ENCODE assay signal across 12 cellular contexts in the genomic region with DNA sequence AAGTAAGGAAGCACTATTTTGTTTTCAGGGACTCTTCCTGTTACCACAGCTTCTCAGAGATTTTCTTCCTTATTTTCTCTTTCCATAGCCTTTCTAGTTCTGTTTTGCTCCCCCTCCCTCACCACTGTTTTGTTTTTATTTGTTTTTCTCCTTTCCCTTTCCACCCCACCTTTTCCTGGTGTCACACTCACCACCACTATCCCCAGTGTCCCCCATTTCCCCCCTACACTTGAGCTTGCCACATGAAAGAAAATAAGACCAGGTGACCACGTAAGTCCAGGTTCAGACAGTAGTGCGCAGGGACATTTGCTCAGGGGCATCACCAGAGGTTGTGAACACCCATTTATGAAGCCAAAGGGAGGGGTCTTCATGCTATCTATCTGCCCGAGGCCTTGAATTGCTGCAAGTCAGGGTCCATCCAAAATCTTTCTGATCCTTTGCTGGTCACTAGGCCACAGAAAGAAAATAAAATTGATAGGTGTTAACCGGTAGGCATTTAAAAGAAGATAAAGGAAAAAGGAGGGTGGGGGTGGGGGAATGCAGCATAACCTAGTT. TPM values are rescaled to one million over a fixed set of nuclear protein-coding genes. Genes with fewer than 3 reads are reported as not detected.
DNase-seq lines count a peak whose midpoint lies in the region; ATAC-seq and TF ChIP-seq lines count a peak whose summit lies in the region.
"Had no signal": no experiment of that assay in that cellular context is flagged by ENCODE, and none has a peak within 500 bp of the region (broad histone marks: within the 10 kb centered on the region; RNA-seq: fewer than 3 reads in every experiment).

No MANE protein-coding gene starts in this region.

- H2BK20ac ChIP-seq in IMR-90 (ENCODE audit: low read depth, low read length), result no peak overlapping the region

- H3K27me3 ChIP-seq in IMR-90 (ENCODE audit: control insufficient read depth, insufficient read depth, low read length) (no peaks in the 10 kb centered on the region), ascending aorta (no peaks in the 10 kb centered on the region)
- H3K27me3 ChIP-seq: cardiac muscle cell had no signal

- CTCF ChIA-PET in IMR-90 (lab: Yijun Ruan, JAX), result no interaction called here

- H2BK5ac ChIP-seq in IMR-90 (ENCODE audit: low read depth, low read length, poor library complexity, severe bottlenecking), result no peak overlapping the region

- no peak overlapping the region for H3K56ac ChIP-seq in IMR-90 (ENCODE audit: extremely low read depth, insufficient read depth, low read length)

- peak overlapping the region; percentile 98 for H3K4me3 Mint-ChIP-seq in activated T-cell treated with anti-CD3 and anti-CD28 coated beads, Interleukin-2, amount 50 U/mL, for 4 hours
- peak overlapping the region; percentile 97 for H3K4me3 Mint-ChIP-seq in stimulated activated effector memory CD8-positive, alpha-beta T cell treated with anti-CD3 and anti-CD28 coated beads, Interleukin-12 subunit alpha, Interleukin-12 subunit beta, amount 100 ng/mL, for 72 hours

- H3K4me2 ChIP-seq in IMR-90 (ENCODE audit: low read depth, low read length), result no peak overlapping the region; the same call in 1 of the 2 replicates

- POLR2A ChIA-PET in IMR-90 (lab: Charles Lee; ENCODE audit: unreplicated experiment), result no interaction called here

- dilution Hi-C loops in IMR-90 (cut with HindIII; ENCODE audit: low sequenced_read_pairs, unreplicated experiment), result no loop called here

- H3K4ac ChIP-seq in IMR-90 (ENCODE audit: low read depth, low read length), result peak overlapping the region; percentile 32; the same call in 1 of the 2 replicates

- BruUV-seq in IMR-90 (replicated peaks; lab: Mats Ljungman, UMichigan), result no TSS peak

- H3K27ac Mint-ChIP-seq in stimulated activated effector memory CD8-positive, alpha-beta T cell treated with anti-CD3 and anti-CD28 coated beads, Interleukin-12 subunit alpha, Interleukin-12 subunit beta, amount 100 ng/mL, for 72 hours, result peak overlapping the region; percentile 97

- H3K79me1 ChIP-seq in IMR-90 (ENCODE audit: low read depth in 1 of 2, low read length in 2 of 2), result peaks cover 9 to 36% of the 10 kb centered on the region in 2 experiments; a peak in 3 of 4 replicates

- no peak overlapping the region; the same call in 1 of the 2 replicates for H4K91ac ChIP-seq in IMR-90 (ENCODE audit: insufficient read depth, low read depth, low read length)

- H4K5ac ChIP-seq in IMR-90 (ENCODE audit: low read depth, low read length), result no peak overlapping the region

- no peak for ATAC-seq in activated T-cell treated with anti-CD3 and anti-CD28 coated beads, Interleukin-2, amount 50 U/mL, for 4 hours
- ATAC-seq in IMR-90 (ENCODE audit: low read depth) (no peak), GM21717 (IDR thresholded peaks at IDR 0.05; ENCODE audit: unreplicated experiment) (no peak), GM19035 (IDR thresholded peaks at IDR 0.05; ENCODE audit: unreplicated experiment) (no peak)
- ATAC-seq in stimulated activated effector memory CD8-positive, alpha-beta T cell treated with anti-CD3 and anti-CD28 coated beads, Interleukin-12 subunit alpha, Interleukin-12 subunit beta, amount 100 ng/mL, for 72 hours, result no peak

- H3K18ac ChIP-seq in IMR-90 (ENCODE audit: low read depth, low read length), result no peak overlapping the region; the same call in 1 of the 2 replicates

- 100% methylated on average over 1 of the region's 4 CpGs; no CpG with 5 or more reads in 1 of the 2 experiments for WGBS in IMR-90 (ENCODE audit: extremely low coverage in 2 of 2, insufficient read length in 1 of 2), 2 experiments

- H3K9me3 Mint-ChIP-seq in activated T-cell treated with anti-CD3 and anti-CD28 coated beads, Interleukin-2, amount 50 U/mL, for 4 hours, result no peaks in the 10 kb centered on the region
- peaks cover 5% of the 10 kb centered on the region for H3K9me3 Mint-ChIP-seq in stimulated activated effector memory CD8-positive, alpha-beta T cell treated with anti-CD3 and anti-CD28 coated beads, Interleukin-12 subunit alpha, Interleukin-12 subunit beta, amount 100 ng/mL, for 72 hours

- peak overlapping the region in 1 of 2 experiments; percentile 12; a peak in 1 of 4 replicates for H4K8ac ChIP-seq in IMR-90 (ENCODE audit: low read depth in 2 of 2, low read length in 2 of 2)

- no peaks in the 10 kb centered on the region; the same call in 1 of the 2 replicates for H3K36me3 ChIP-seq in IMR-90 (ENCODE audit: control insufficient read depth, insufficient read depth, low read length)
- no peaks in the 10 kb centered on the region for H3K36me3 ChIP-seq in ascending aorta
- H3K36me3 ChIP-seq: cardiac muscle cell, neutrophil had no signal

- DNase-seq in activated T-cell treated with anti-CD3 and anti-CD28 coated beads, Interleukin-2, amount 50 U/mL, for 4 hours, result no peak
- no peak for DNase-seq in activated T-cell treated with anti-CD3 and anti-CD28 coated beads, Interleukin-2, amount 50 U/mL, for 1 hour
- DNase-seq in IMR-90 (no peak), ascending aorta (ENCODE audit: low spot score in 2 of 2) (no peak), NCI-H2171 (lab: John Stamatoyannopoulos, UW) (no peak)
- no peak for DNase-seq in stimulated activated effector memory CD8-positive, alpha-beta T cell treated with anti-CD3 and anti-CD28 coated beads, Interleukin-12 subunit alpha, Interleukin-12 subunit beta, amount 100 ng/mL, for 72 hours (ENCODE audit: low spot score in 2 of 2)
- DNase-seq: SIG-M5; stimulated activated CD4-positive, alpha-beta T cell treated with anti-CD3 and anti-CD28 coated beads, Interleukin-1b, Interleukin-23, amount 100 ng/mL, for 48 hours had no signal

- H2BK120ac ChIP-seq in IMR-90 (ENCODE audit: low read depth, low read length), result 0 out of 2 replicates have a peak overlapping the region, but pooled peaks have one; percentile 38

- peaks cover 4% of the 10 kb centered on the region for H3K9me1 ChIP-seq in IMR-90 (ENCODE audit: insufficient read depth, low read length)

- peaks cover 58% of the 10 kb centered on the region for H3K4me1 Mint-ChIP-seq in activated T-cell treated with anti-CD3 and anti-CD28 coated beads, Interleukin-2, amount 50 U/mL, for 4 hours (ENCODE audit: low read depth)
- peaks cover 79% of the 10 kb centered on the region for H3K4me1 Mint-ChIP-seq in stimulated activated effector memory CD8-positive, alpha-beta T cell treated with anti-CD3 and anti-CD28 coated beads, Interleukin-12 subunit alpha, Interleukin-12 subunit beta, amount 100 ng/mL, for 72 hours

- no peak overlapping the region; the same call in none of the 2 replicates for H2AK5ac ChIP-seq in IMR-90 (ENCODE audit: low read depth, low read length)

- H3K27me3 Mint-ChIP-seq in activated T-cell treated with anti-CD3 and anti-CD28 coated beads, Interleukin-2, amount 50 U/mL, for 4 hours (ENCODE audit: low read depth), result no peaks in the 10 kb centered on the region

- H3K4me3 ChIP-seq in IMR-90 (ENCODE audit: insufficient read depth, low read depth, low read length), result no peak overlapping the region
- peak overlapping the region in 1 of 2 donors; percentile 95 for H3K4me3 ChIP-seq in ascending aorta
- H3K4me3 ChIP-seq: cardiac muscle cell had no signal

- H2AFZ ChIP-seq in IMR-90 (replicated peaks; ENCODE audit: low read length, poor library complexity), result no peak overlapping the region

- intact Hi-C loops in IMR-90 (cut with micrococcal nuclease), result loop anchor here (5.0 kb wide), 2 partner anchors 38 to 128 kb away; no protein-coding TSS in a partner anchor
- intact Hi-C loops in ascending aorta (cut with DNase I), result loop anchor here (2.0 to 5.0 kb wide), 3 partner anchors 36 to 68 kb away; no protein-coding TSS in a partner anchor

- peaks cover 21% of the 10 kb centered on the region for H4K20me1 ChIP-seq in IMR-90 (ENCODE audit: insufficient read depth, low read length)

- TF ChIP-seq POLR2A in IMR-90 (IDR thresholded peaks at IDR 0.05; ENCODE audit: low read depth, low read length), result no peak

- no peak overlapping the region for H3K14ac ChIP-seq in IMR-90 (replicated peaks; ENCODE audit: low read depth, low read length)

- peaks cover 4% of the 10 kb centered on the region for H3K36me3 Mint-ChIP-seq in activated T-cell treated with anti-CD3 and anti-CD28 coated beads, Interleukin-2, amount 50 U/mL, for 4 hours (ENCODE audit: insufficient read depth)
- peaks cover 38% of the 10 kb centered on the region for H3K36me3 Mint-ChIP-seq in stimulated activated effector memory CD8-positive, alpha-beta T cell treated with anti-CD3 and anti-CD28 coated beads, Interleukin-12 subunit alpha, Interleukin-12 subunit beta, amount 100 ng/mL, for 72 hours

- no peak overlapping the region for H2AK9ac ChIP-seq in IMR-90 (replicated peaks; ENCODE audit: low read depth, low read length, poor library complexity)

- H3K27ac ChIP-seq in IMR-90 (ENCODE audit: insufficient read depth, low read length) (no peak overlapping the region), ascending aorta (peak overlapping the region; percentile 72 to 87)
- H3K27ac ChIP-seq: cardiac muscle cell, neutrophil had no signal

- TF ChIP-seq CTCF in IMR-90 (conservative IDR thresholded peaks at IDR 0.05; ENCODE audit: low read depth, low read length), result no peak
- TF ChIP-seq CTCF in ascending aorta (IDR thresholded peaks at IDR 0.05), result no peak

- H3K9ac ChIP-seq in IMR-90 (ENCODE audit: low read depth, low read length), result no peak overlapping the region; the same call in 1 of the 2 replicates

- H3K23ac ChIP-seq in IMR-90 (ENCODE audit: low read depth, low read length), result 0 out of 2 replicates have a peak overlapping the region, but pooled peaks have one; percentile 10

- TF ChIP-seq RAD21 in IMR-90 (IDR thresholded peaks at IDR 0.05; ENCODE audit: low read length), result no peak

- H3K4me1 ChIP-seq in IMR-90 (ENCODE audit: control insufficient read depth, insufficient read depth, low read length) (peaks cover 13% of the 10 kb centered on the region), ascending aorta (peaks cover 0 to 22% of the 10 kb centered on the region in 2 donors)

- no peak overlapping the region; the same call in 2 of the 3 replicates for H2BK15ac ChIP-seq in IMR-90 (ENCODE audit: low read depth, low read length)

- in situ Hi-C loops in IMR-90 (cut with MboI; ENCODE audit: low sequenced_read_pairs), result loop anchor here (5.0 kb wide), 1 partner anchor 208 kb away; no protein-coding TSS in a partner anchor

- no peaks in the 10 kb centered on the region for H3K9me3 ChIP-seq in IMR-90 (ENCODE audit: control insufficient read depth, insufficient read depth, low read length)
- no peaks in the 10 kb centered on the region for H3K9me3 ChIP-seq in ascending aorta
- H3K9me3 ChIP-seq: neutrophil had no signal

TF ChIP-seq in IMR-90, 13 proteins besides CTCF, POLR2A, EP300 and RAD21:
- TF ChIP-seq NFE2L2 (IDR thresholded peaks at IDR 0.05; ENCODE audit: low read depth, low read length), result no peak

RNA-seq across cellular contexts. Expression of a gene that starts 1.4 kb away (rescaled TPM):
- 10 to 100 TPM; 52.9 to 72.4 (median 69.6) TPM for total RNA-seq in activated T-cell treated with anti-CD3 and anti-CD28 coated beads, Interleukin-2, amount 50 U/mL, for 4 hours
- 52.0 and 52.2 TPM in 2 replicates for total RNA-seq in IMR-90 (2012; rRNA removed)
- polyA plus RNA-seq in IMR-90 (2012; rRNA removed), result 44.8 and 45.0 TPM in 2 replicates
- polyA plus RNA-seq in IMR-90 (2012; cell fraction: cytosol; rRNA removed), result 37.9 and 67.2 TPM in 2 replicates
- 19.1 and 28.3 TPM in 2 replicates for polyA plus RNA-seq in IMR-90 (2012; cell fraction: nucleus; rRNA removed; ENCODE audit: low replicate concordance)
- total RNA-seq in ascending aorta, result 72.6 TPM
